In genomic region chr10:50375745-50376144, GRCh38 we compare ENCODE assay signal across 15 cellular contexts.
DNase-seq lines count a peak whose midpoint lies in the region; ATAC-seq, FAIRE-seq and TF ChIP-seq lines count a peak whose summit lies in the region.
"Had no signal": no experiment of that assay in that cellular context is flagged by ENCODE, and none has a peak within 500 bp of the region (broad histone marks: within the 10 kb centered on the region; RNA-seq: fewer than 3 reads in every experiment).

No MANE protein-coding gene starts in this region.

- FAIRE-seq in keratinocyte (lab: Jason Lieb, UNC), result no peak
- no peak for FAIRE-seq in urothelium cell line (lab: Jason Lieb, UNC)
- FAIRE-seq: A549, GM12878, H54 had no signal

- peaks cover 55% of the 10 kb centered on the region for H3K4me1 ChIP-seq in CD4-positive, CD25-positive, alpha-beta regulatory T cell (ENCODE audit: control insufficient read depth, insufficient read depth, low read length, poor library complexity, severe bottlenecking)
- peaks cover 37% of the 10 kb centered on the region for H3K4me1 ChIP-seq in PC-9 (replicated peaks; ENCODE audit: insufficient read depth)
- H3K4me1 ChIP-seq in keratinocyte (ENCODE audit: control insufficient read depth, extremely low read depth, insufficient read depth, low read length), result peaks cover 14% of the 10 kb centered on the region
- H3K4me1 ChIP-seq in psoas muscle, result peaks cover 44% of the 10 kb centered on the region
- H3K4me1 ChIP-seq: BE2C had no signal

- no peaks in the 10 kb centered on the region for H3K27me3 Mint-ChIP-seq in CD4-positive, CD25-positive, alpha-beta regulatory T cell

- no peak overlapping the region for H3K27ac Mint-ChIP-seq in CD4-positive, CD25-positive, alpha-beta regulatory T cell

- no peaks in the 10 kb centered on the region for H3K9me2 ChIP-seq in PC-9 (ENCODE audit: insufficient read depth)

- H3K9me3 Mint-ChIP-seq in CD4-positive, CD25-positive, alpha-beta regulatory T cell, result peaks cover 0 to 2% (median 0%) of the 10 kb centered on the region in 7 donors

- POLR2A ChIA-PET in PC-9 (lab: Charles Lee; ENCODE audit: unreplicated experiment), result interaction anchor here (0.5 kb wide), 1 partner anchor 10 kb away, joined by 4 read pairs; no protein-coding TSS in a partner anchor

- CTCF ChIA-PET in PC-9 (lab: Charles Lee), result no interaction called here

- H3K36me3 ChIP-seq in CD4-positive, CD25-positive, alpha-beta regulatory T cell (ENCODE audit: control insufficient read depth, insufficient read depth, low read length), result peaks cover 11% of the 10 kb centered on the region
- H3K36me3 ChIP-seq in PC-9 (ENCODE audit: low read depth) (peaks cover 19% of the 10 kb centered on the region), keratinocyte (ENCODE audit: control insufficient read depth in 2 of 2, extremely low read depth in 1 of 2, insufficient read depth in 2 of 2, low read length in 2 of 2) (no peaks in the 10 kb centered on the region), psoas muscle (ENCODE audit: insufficient read depth in 1 of 2, low read depth in 1 of 2) (no peaks in the 10 kb centered on the region)
- H3K36me3 ChIP-seq: BE2C had no signal

- dilution Hi-C loops in keratinocyte (cut with MboI; ENCODE audit: extremely low pct_ligation_motif_present, low sequenced_read_pairs), result no loop called here

- DNase-seq in CD4-positive, CD25-positive, alpha-beta regulatory T cell, result no peak
- DNase-seq in PC-9, result no peak
- DNase-seq in keratinocyte (ENCODE audit: low read depth, low spot score), result no peak
- no peak for DNase-seq in urothelium cell line (ENCODE audit: low spot score)
- DNase-seq in NCI-H526 treated with DMSO at 0.1 percent for 48 hours (lab: John Stamatoyannopoulos, UW), result no peak
- no peak for DNase-seq in psoas muscle
- DNase-seq: BE2C, Calu3, DMS 273 treated with DMSO at 0.1 percent for 48 hours, GM23248, IMR-90 had no signal

- peaks cover 25 to 36% (median 28%) of the 10 kb centered on the region in 4 donors for H3K4me1 Mint-ChIP-seq in CD4-positive, CD25-positive, alpha-beta regulatory T cell

- H3K79me2 ChIP-seq in PC-9 (ENCODE audit: low read depth) (peaks cover 91% of the 10 kb centered on the region), keratinocyte (ENCODE audit: control insufficient read depth, insufficient read depth, low read length) (peaks cover 14% of the 10 kb centered on the region)

- H4K20me1 ChIP-seq in PC-9 (ENCODE audit: insufficient read depth), result 0 out of 2 replicates have a peak, but pooled peaks cover 4% of the 10 kb centered on the region
- H4K20me1 ChIP-seq in keratinocyte (ENCODE audit: control insufficient read depth, extremely low read depth, insufficient read depth, low read length), result no peaks in the 10 kb centered on the region

- H3K36me3 Mint-ChIP-seq in CD4-positive, CD25-positive, alpha-beta regulatory T cell, result peaks cover 25% of the 10 kb centered on the region

- no peaks in the 10 kb centered on the region for H3K27me3 ChIP-seq in CD4-positive, CD25-positive, alpha-beta regulatory T cell (ENCODE audit: control insufficient read depth, insufficient read depth, low read length)
- no peaks in the 10 kb centered on the region for H3K27me3 ChIP-seq in PC-9 (ENCODE audit: insufficient read depth, low read depth)
- no peaks in the 10 kb centered on the region for H3K27me3 ChIP-seq in keratinocyte (ENCODE audit: control insufficient read depth, extremely low read depth, insufficient read depth, low read length)
- no peaks in the 10 kb centered on the region for H3K27me3 ChIP-seq in psoas muscle (ENCODE audit: insufficient read depth in 3 of 3, low read length in 2 of 3)
- H3K27me3 ChIP-seq: BE2C had no signal

- H3K4me2 ChIP-seq in PC-9 (peak overlapping the region; percentile 72), keratinocyte (ENCODE audit: control insufficient read depth, extremely low read depth, insufficient read depth, low read depth, low read length) (peak overlapping the region; percentile 44)
- H3K4me2 ChIP-seq: A549 had no signal

- TF ChIP-seq CTCF in PC-9 (conservative IDR thresholded peaks at IDR 0.05) (no peak), keratinocyte (optimal IDR thresholded peaks at IDR 0.05 in 1 of 3, IDR thresholded peaks at IDR 0.05 in 1 of 3, conservative IDR thresholded peaks at IDR 0.05 in 1 of 3; ENCODE audit: extremely low read depth in 1 of 3, insufficient read depth in 2 of 3, low read length in 3 of 3) (no peak), psoas muscle (IDR thresholded peaks at IDR 0.05) (no peak)

- no peaks in the 10 kb centered on the region for H3K9me1 ChIP-seq in keratinocyte (ENCODE audit: control insufficient read depth, extremely low read depth, insufficient read depth, low read length)

- no peak overlapping the region for H3K9ac ChIP-seq in keratinocyte (ENCODE audit: control insufficient read depth, extremely low read depth, insufficient read depth, low read length)
- H3K9ac ChIP-seq: GM23248 had no signal

- ATAC-seq in CD4-positive, CD25-positive, alpha-beta regulatory T cell (ENCODE audit: low read depth in 2 of 2), result no peak
- no peak for ATAC-seq in psoas muscle
- ATAC-seq: A549, HCT116 had no signal

- peak overlapping the region; percentile 3 for H3K27ac ChIP-seq in CD4-positive, CD25-positive, alpha-beta regulatory T cell (ENCODE audit: insufficient read depth, low read length, poor library complexity, severe bottlenecking)
- H3K27ac ChIP-seq in PC-9 (peak overlapping the region; percentile 85), keratinocyte (ENCODE audit: control insufficient read depth, insufficient read depth, low read length) (peak overlapping the region; percentile 51), psoas muscle (no peak overlapping the region)
- H3K27ac ChIP-seq: A549, GM23248 had no signal

- H3K4me3 Mint-ChIP-seq in CD4-positive, CD25-positive, alpha-beta regulatory T cell, result no peak overlapping the region

- peaks cover 41% of the 10 kb centered on the region for H3F3A ChIP-seq in PC-9 (ENCODE audit: insufficient read depth, low read depth)

- intact Hi-C loops in PC-9 (cut with micrococcal nuclease; ENCODE audit: unreplicated experiment) (loop anchor here (1.0 to 5.0 kb wide), 2 partner anchors 43 to 247 kb away; partner anchors contain the start of gene SGMS1), psoas muscle (cut with DNase I) (loop anchor here in 1 of 2 donors (2.0 to 5.0 kb wide), 2 partner anchors 38 to 47 kb away; no protein-coding TSS in a partner anchor)

- BruUV-seq in PC-9 (replicated peaks; lab: Mats Ljungman, UMichigan), result no TSS peak

- H2AFZ ChIP-seq in PC-9, result no peak overlapping the region
- no peak overlapping the region for H2AFZ ChIP-seq in keratinocyte (ENCODE audit: control insufficient read depth, low read length)
- H2AFZ ChIP-seq: GM23248 had no signal

- peak overlapping the region; percentile 34 for H3K4me3 ChIP-seq in CD4-positive, CD25-positive, alpha-beta regulatory T cell (ENCODE audit: low read depth, low read length)
- H3K4me3 ChIP-seq in PC-9 (no peak overlapping the region), keratinocyte (ENCODE audit: control insufficient read depth in 2 of 3, extremely low read depth in 1 of 3, insufficient read depth in 2 of 3, low read depth in 1 of 3, low read length in 3 of 3) (no peak overlapping the region), psoas muscle (no peak overlapping the region)
- H3K4me3 ChIP-seq: A549, GM12878, GM23248 had no signal

- 83 to 99% (median 98%) methylated on average over 2 of the region's 2 CpGs for whole genome bisulfite sequencing in psoas muscle, 3 donors

- no peaks in the 10 kb centered on the region for H3K9me3 ChIP-seq in CD4-positive, CD25-positive, alpha-beta regulatory T cell (ENCODE audit: control insufficient read depth in 2 of 2, low read length in 2 of 2)
- H3K9me3 ChIP-seq in PC-9 (ENCODE audit: insufficient read depth, low read depth), result 0 out of 2 replicates have a peak, but pooled peaks cover 5% of the 10 kb centered on the region
- H3K9me3 ChIP-seq in keratinocyte (ENCODE audit: control insufficient read depth, low read depth, low read length), result no peaks in the 10 kb centered on the region
- no peaks in the 10 kb centered on the region for H3K9me3 ChIP-seq in psoas muscle
- H3K9me3 ChIP-seq: A549, BE2C had no signal
